In the genomic region with DNA sequence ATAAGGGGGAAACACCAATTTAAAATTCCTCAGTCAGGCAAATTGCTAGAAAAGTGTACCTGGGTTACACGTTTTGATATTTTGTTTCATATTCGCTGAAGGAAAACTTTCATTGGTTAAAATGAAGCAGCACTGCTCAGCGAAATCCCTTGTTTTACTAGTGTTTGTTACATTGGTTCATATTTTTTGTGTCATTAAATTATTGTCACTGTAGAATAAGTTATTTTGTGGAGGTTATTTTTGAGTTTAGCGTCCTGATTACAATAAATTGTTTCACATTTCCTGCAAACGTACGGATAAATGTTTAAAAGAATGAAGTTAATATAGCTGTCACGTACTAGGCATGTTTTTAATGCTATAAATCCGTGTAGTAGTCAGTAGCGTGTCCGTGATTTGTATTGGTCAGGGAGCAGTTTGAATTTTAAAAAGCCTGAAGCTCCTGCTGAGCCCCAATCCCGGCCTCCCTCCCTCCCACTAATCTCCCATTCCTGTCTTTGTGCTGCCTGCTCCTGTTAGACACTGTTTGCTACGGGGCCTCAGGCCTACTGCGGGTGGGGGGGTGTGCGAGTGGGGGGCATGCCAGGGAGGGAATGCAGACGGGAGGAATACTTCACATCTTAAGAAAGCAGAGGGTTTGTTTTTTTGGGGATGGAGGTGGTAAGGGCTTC, we compare ENCODE assay signal across 8 cellular contexts. TPM values are rescaled to one million over a fixed set of nuclear protein-coding genes. Genes with fewer than 3 reads are reported as not detected.
A peak's percentile ranks its signal among the peaks of the same experiment; 100 is the strongest.
DNase-seq lines count a peak whose midpoint lies in the region; ATAC-seq lines count a peak whose summit lies in the region.

No MANE protein-coding gene starts in this region.

- H3K9ac ChIP-seq in muscle layer of colon (ENCODE audit: low read length) = peak overlapping the region; percentile 87

- no peak for ATAC-seq in HG02981 (IDR thresholded peaks at IDR 0.05; ENCODE audit: unreplicated experiment)
- ATAC-seq in GM21576 (IDR thresholded peaks at IDR 0.05; ENCODE audit: unreplicated experiment) = no peak

- H3K9me3 ChIP-seq in ectodermal cell (ENCODE audit: control insufficient read depth, low read length) (no peaks in the 10 kb centered on the region), muscle layer of colon (ENCODE audit: low read length) (no peaks in the 10 kb centered on the region)

- H3K4me1 ChIP-seq in ectodermal cell (ENCODE audit: control insufficient read depth, insufficient read depth, low read length) (peaks cover 3% of the 10 kb centered on the region), muscle layer of colon (ENCODE audit: insufficient read depth, low read length) (peaks cover 42% of the 10 kb centered on the region)

- H3K27ac ChIP-seq in ectodermal cell (ENCODE audit: insufficient read depth, low read depth, low read length, poor library complexity, severe bottlenecking) (no peak overlapping the region), muscle layer of colon (ENCODE audit: low read depth, low read length) (peak overlapping the region; percentile 92)

- DNase-seq in AG20443 (ENCODE audit: low spot score) (peak; percentile 54), H7 (peak; percentile 87), RKO (ENCODE audit: low spot score) (peak; percentile 76), NCI-H2196 treated with DMSO at 0.1 percent for 48 hours (lab: John Stamatoyannopoulos, UW; ENCODE audit: unreplicated experiment) (no peak)

- H3K27me3 ChIP-seq in H7 (ENCODE audit: control insufficient read depth, insufficient read depth, low read length) (no peaks in the 10 kb centered on the region), ectodermal cell (ENCODE audit: control insufficient read depth, insufficient read depth, low read length, poor library complexity, severe bottlenecking) (no peaks in the 10 kb centered on the region), muscle layer of colon (ENCODE audit: control insufficient read depth in 1 of 2, insufficient read depth in 2 of 2, low read length in 2 of 2) (no peaks in the 10 kb centered on the region)

- H3K4me3 ChIP-seq in H7 (ENCODE audit: insufficient read depth, low read depth, low read length) (peak overlapping the region; percentile 91), ectodermal cell (ENCODE audit: insufficient read depth, low read depth, low read length) (peak overlapping the region; percentile 95), muscle layer of colon (ENCODE audit: low read depth in 1 of 2, low read length in 2 of 2) (peak overlapping the region; percentile 86 to 97)

- H3K36me3 ChIP-seq in H7 (replicated peaks; ENCODE audit: control insufficient read depth, insufficient read depth, low read length) (no peaks in the 10 kb centered on the region), ectodermal cell (ENCODE audit: control insufficient read depth, insufficient read depth, low read length) (no peaks in the 10 kb centered on the region), muscle layer of colon (ENCODE audit: insufficient read depth, low read length) (no peaks in the 10 kb centered on the region)

- WGBS in ectodermal cell, 2 experiments = 1% methylated on average over 15 of the region's 15 CpGs

RNA-seq across cellular contexts. Expression of gene NIPBL, which starts 2.0 kb away (rescaled TPM):
- 11.7 and 17.3 TPM in 2 replicates for total RNA-seq in H7 (2014; rRNA removed; shearing (Covaris generic))
- polyA plus RNA-seq in ectodermal cell (2013, experiment 1 of 4) = 40.8 TPM
- polyA plus RNA-seq in ectodermal cell (2013, experiment 2 of 4) = 45.6 TPM
- polyA plus RNA-seq in ectodermal cell (2013, experiment 3 of 4) = 37.7 TPM
- 46.9 TPM for polyA plus RNA-seq in ectodermal cell (2013, experiment 4 of 4)
